Comparison of ENCODE assay signal across 10 cellular contexts in the genomic region with DNA sequence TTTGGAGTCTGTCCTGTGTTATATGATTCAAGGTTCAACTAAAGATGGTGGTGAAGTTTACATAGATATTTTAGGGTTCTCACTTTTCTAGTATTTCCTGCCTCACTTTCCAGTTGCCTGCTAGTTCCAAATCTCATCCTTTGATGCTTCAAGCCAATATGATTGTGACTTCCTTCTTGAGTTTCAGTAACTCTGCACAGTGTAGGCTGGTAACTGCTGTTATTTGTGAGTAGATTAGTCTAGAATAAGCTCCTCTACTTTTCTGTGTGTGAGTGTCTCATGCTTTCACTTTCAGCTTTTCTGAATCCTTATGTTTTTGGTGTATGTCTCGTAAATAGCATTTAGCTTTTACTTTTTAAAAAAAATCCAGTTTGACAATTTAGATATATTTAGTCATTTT. TPM values are rescaled to one million over a fixed set of nuclear protein-coding genes. Genes with fewer than 3 reads are reported as not detected.
A peak's percentile ranks its signal among the peaks of the same experiment; 100 is the strongest.
DNase-seq lines count a peak whose midpoint lies in the region; ATAC-seq, FAIRE-seq and TF ChIP-seq lines count a peak whose summit lies in the region.
"Had no signal": no experiment of that assay in that cellular context is flagged by ENCODE, and none has a peak within 500 bp of the region (broad histone marks: within the 10 kb centered on the region; RNA-seq: fewer than 3 reads in every experiment).

No MANE protein-coding gene starts in this region.

- no peaks in the 10 kb centered on the region; a peak in 1 of 4 replicates for H3K36me3 ChIP-seq in GM12878 (ENCODE audit: control insufficient read depth in 2 of 2, insufficient read depth in 2 of 2, low read length in 1 of 2)
- H3K36me3 ChIP-seq: heart left ventricle had no signal

- DNase-seq in GM12878 (ENCODE audit: low read depth, low spot score), result peak; percentile 45
- no peak for DNase-seq in occipital lobe (lab: John Stamatoyannopoulos, UW)
- no peak for DNase-seq in omental fat pad (ENCODE audit: low spot score)
- DNase-seq in stimulated activated CD4-positive, alpha-beta T cell treated with anti-CD3 and anti-CD28 coated beads, Interleukin-2, amount 100 ng/mL, for 24 hours, result no peak
- DNase-seq in caudate nucleus (lab: John Stamatoyannopoulos, UW), result no peak
- DNase-seq: heart left ventricle, NCI-H1436 treated with DMSO at 0.1 percent for 48 hours had no signal

- TF ChIP-seq EP300 in GM12878 (IDR thresholded peaks at IDR 0.05; ENCODE audit: borderline replicate concordance in 1 of 2, control insufficient read depth in 1 of 2, low read depth in 2 of 2, low read length in 2 of 2), result no peak

- peaks cover 4% of the 10 kb centered on the region for H3K79me2 ChIP-seq in GM12878 (ENCODE audit: control insufficient read depth, insufficient read depth, low read length)

- CTCF ChIA-PET in GM12878 (lab: Yijun Ruan, JAX), result interaction anchor here (0.9 to 1.9 kb wide), 4 partner anchors 15 to 215 kb away, joined by 3 to 4 read pairs (median 4); no protein-coding TSS in a partner anchor

- peak overlapping the region; percentile 75 for H3K4me2 ChIP-seq in GM12878 (ENCODE audit: control insufficient read depth, insufficient read depth)

- peak; percentile 62 for FAIRE-seq in GM12878 (lab: Jason Lieb, UNC)

- H3K4me1 ChIP-seq in GM12878 (ENCODE audit: control insufficient read depth, insufficient read depth, low read length), result peaks cover 11% of the 10 kb centered on the region

- RAD21 ChIA-PET in GM12878 (lab: Charles Lee; ENCODE audit: unreplicated experiment), result interaction anchor here (1.0 to 1.6 kb wide), 3 partner anchors 28 to 215 kb away, joined by 3 to 4 read pairs (median 3); no protein-coding TSS in a partner anchor

- no peak for TF ChIP-seq POLR2A in GM12878 (IDR thresholded peaks at IDR 0.05; ENCODE audit: low read depth, low read length)

- ATAC-seq in GM18498 (IDR thresholded peaks at IDR 0.05; ENCODE audit: unreplicated experiment) (peak; percentile 86), GM19468 (IDR thresholded peaks at IDR 0.05; ENCODE audit: extremely low read depth, unreplicated experiment) (peak; percentile 49), HG03103 (IDR thresholded peaks at IDR 0.05; ENCODE audit: low read depth, unreplicated experiment) (peak; percentile 92), GM12878 (peak; percentile 89), omental fat pad (ENCODE audit: low FRiP score) (no peak)
- ATAC-seq: heart left ventricle had no signal

- no peak overlapping the region for H3K9ac ChIP-seq in GM12878 (ENCODE audit: control insufficient read depth, insufficient read depth, low read length)

- H2AFZ ChIP-seq in GM12878 (ENCODE audit: control insufficient read depth, low read depth, low read length), result 0 out of 2 replicates have a peak overlapping the region, but pooled peaks have one; percentile 15

- peaks cover 4% of the 10 kb centered on the region; the same call in 1 of the 3 replicates for H3K9me3 ChIP-seq in GM12878 (replicated peaks; ENCODE audit: control insufficient read depth, insufficient read depth, low read length)

- POLR2A ChIA-PET in GM12878 (lab: Charles Lee), result interaction anchor here (1.1 kb wide), 1 partner anchor 44 kb away, joined by 4 read pairs; no protein-coding TSS in a partner anchor

- intact Hi-C loops in GM12878 (cut with micrococcal nuclease; ENCODE audit: unreplicated experiment), result no loop called here

- WGBS in GM12878 (ENCODE audit: insufficient coverage, insufficient replicate concordance, low lambda C conversion rate, missing lambda C conversion rate), result 6% methylated on average over 1 of the region's 1 CpG

- in situ Hi-C loops in GM12878 (cut with MboI), result no loop called here

- TF ChIP-seq CTCF in GM12878 (IDR thresholded peaks at IDR 0.05 in 2 of 3, conservative IDR thresholded peaks at IDR 0.05 in 1 of 3; ENCODE audit: control insufficient read depth in 2 of 3, extremely low read depth in 1 of 3, insufficient read depth in 1 of 3, low read depth in 3 of 3, low read length in 3 of 3), result no peak
- no peak for TF ChIP-seq CTCF in omental fat pad (IDR thresholded peaks at IDR 0.05)

- BruUV-seq in GM12878 (replicated peaks; lab: Mats Ljungman, UMichigan), result no TSS peak

- no peaks in the 10 kb centered on the region for H4K20me1 ChIP-seq in GM12878 (ENCODE audit: control insufficient read depth, insufficient read depth)

- no peaks in the 10 kb centered on the region for H3K27me3 ChIP-seq in GM12878 (replicated peaks in 1 of 2; ENCODE audit: control insufficient read depth in 2 of 2, insufficient read depth in 2 of 2, low read length in 1 of 2)
- H3K27me3 ChIP-seq: heart left ventricle had no signal

- SMC1A ChIA-PET in GM12878 (lab: Charles Lee; ENCODE audit: uncharacterized antibody, unreplicated experiment), result interaction anchor here (0.6 to 1.6 kb wide), 7 partner anchors 11 to 146 kb away, joined by 3 to 7 read pairs (median 3); no protein-coding TSS in a partner anchor

- no peak for TF ChIP-seq RAD21 in GM12878 (IDR thresholded peaks at IDR 0.05; ENCODE audit: insufficient read depth, low read depth, low read length)

- H3K4me3 ChIP-seq in GM12878, result 0 out of 2 replicates have a peak overlapping the region, but pooled peaks have one; percentile 10
- H3K4me3 ChIP-seq: heart left ventricle had no signal

- peak overlapping the region; percentile 18; the same call in 1 of the 2 replicates for H3K27ac ChIP-seq in GM12878 (ENCODE audit: control insufficient read depth, insufficient read depth)
- no peak overlapping the region for H3K27ac ChIP-seq in caudate nucleus (ENCODE audit: low read depth, low read length)
- H3K27ac ChIP-seq: heart left ventricle had no signal

TF ChIP-seq in GM12878, 131 proteins besides CTCF, POLR2A, EP300 and RAD21:
- TF ChIP-seq, protein P1, sequence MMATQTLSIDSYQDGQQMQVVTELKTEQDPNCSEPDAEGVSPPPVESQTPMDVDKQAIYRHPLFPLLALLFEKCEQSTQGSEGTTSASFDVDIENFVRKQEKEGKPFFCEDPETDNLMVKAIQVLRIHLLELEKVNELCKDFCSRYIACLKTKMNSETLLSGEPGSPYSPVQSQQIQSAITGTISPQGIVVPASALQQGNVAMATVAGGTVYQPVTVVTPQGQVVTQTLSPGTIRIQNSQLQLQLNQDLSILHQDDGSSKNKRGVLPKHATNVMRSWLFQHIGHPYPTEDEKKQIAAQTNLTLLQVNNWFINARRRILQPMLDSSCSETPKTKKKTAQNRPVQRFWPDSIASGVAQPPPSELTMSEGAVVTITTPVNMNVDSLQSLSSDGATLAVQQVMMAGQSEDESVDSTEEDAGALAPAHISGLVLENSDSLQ (IDR thresholded peaks at IDR 0.05), result no peak
- TF ChIP-seq BACH1 (IDR thresholded peaks at IDR 0.05; ENCODE audit: borderline replicate concordance), result no peak
- no peak for TF ChIP-seq MTA2 (IDR thresholded peaks at IDR 0.05; ENCODE audit: low read depth)
- no peak for TF ChIP-seq EGR1 (IDR thresholded peaks at IDR 0.05; ENCODE audit: borderline replicate concordance in 1 of 2, low read depth in 2 of 2, low read length in 2 of 2)
- peak in 1 of 2 experiments; percentile 61; a peak in 2 of 4 replicates for TF ChIP-seq ETV6 (conservative IDR thresholded peaks at IDR 0.05 in 1 of 2, IDR thresholded peaks at IDR 0.05 in 1 of 2; ENCODE audit: borderline replicate concordance in 1 of 2, low read depth in 1 of 2)
- no peak for TF ChIP-seq PAX5 (IDR thresholded peaks at IDR 0.05; ENCODE audit: borderline replicate concordance, low read depth, low read length)
TF ChIP-seq in GM12878: peak in this region for 1.

RNA-seq across cellular contexts. Expression of a gene that starts 42.6 kb away (rescaled TPM):
- total RNA-seq in GM12878 (2013; cell fraction: nucleolus; rRNA removed), result 54.0 and 55.0 TPM in 2 replicates
- total RNA-seq in GM12878 (2014; rRNA removed) (33.4 and 38.3 TPM in 2 replicates), GM12878 (2014; rRNA removed; fragmentation: Illumina TruSeq; extraction: Trizol) (49.5 and 51.3 TPM in 2 replicates), GM12878 (2021) (53.7 and 56.5 TPM in 2 replicates), occipital lobe (87.8 TPM), omental fat pad (10 to 100 TPM; 42.7 to 59.7 (median 54.1) TPM)
- polyA plus RNA-seq in GM12878 (2011; ENCODE audit: low read depth), result 12.6 TPM
- polyA plus RNA-seq in GM12878 (2011; rRNA removed) (45.5 and 65.5 TPM in 2 replicates), GM12878 (2014; fragmentation: Illumina TruSeq; extraction: Trizol) (41.9 and 51.7 TPM in 2 replicates), GM12878 (2014; fragmentation: Nextera tagmentation; extraction: Ambion mirVana) (10 to 100 TPM; 16.6 to 18.4 TPM), GM12878 (2014; rRNA removed) (24.5 and 26.3 TPM in 2 replicates), GM12878 (2016; fragmentation: Nextera tagmentation; extraction: Ambion mirVana) (1 to 10 TPM; 8.0 to 9.0 TPM)
- polyA plus RNA-seq in GM12878 (2011; cell fraction: cytosol; rRNA removed), result 16.3 and 17.2 TPM in 2 replicates
- 9.9 TPM in 2 replicates for polyA plus RNA-seq in GM12878 (2011; cell fraction: nucleus; rRNA removed)
- 14.0 and 17.7 TPM in 2 replicates for polyA plus RNA-seq in GM12878 (2012)
- polyA minus RNA-seq in GM12878 (2011; rRNA and poly(A)+ RNA removed), result 34.6 and 61.2 TPM in 2 replicates
- 18.4 and 25.1 TPM in 2 replicates for polyA minus RNA-seq in GM12878 (2011; cell fraction: cytosol; rRNA and poly(A)+ RNA removed)
- 11.2 and 18.2 TPM in 2 replicates for polyA minus RNA-seq in GM12878 (2011; cell fraction: nucleus; rRNA and poly(A)+ RNA removed)
